ENCODE assay signal across 9 cellular contexts in genomic region chr2:165877565-165878550, GRCh38.
A peak's percentile ranks its signal among the peaks of the same experiment; 100 is the strongest.
DNase-seq lines count a peak whose midpoint lies in the region; ATAC-seq and TF ChIP-seq lines count a peak whose summit lies in the region.
"Had no signal": no experiment of that assay in that cellular context is flagged by ENCODE, and none has a peak within 500 bp of the region (broad histone marks: within the 10 kb centered on the region; RNA-seq: fewer than 3 reads in every experiment).

No MANE protein-coding gene starts in this region.

- no peaks in the 10 kb centered on the region for H3K27me3 ChIP-seq in colonic mucosa
- H3K27me3 ChIP-seq: vagina had no signal

- intact Hi-C loops in colonic mucosa (cut with DNase I): loop anchor here (10.0 kb wide), 1 partner anchor 103 kb away; no protein-coding TSS in a partner anchor
- intact Hi-C loops in left colon (cut with DNase I, micrococcal nuclease): loop anchor here in 1 of 2 donors (10.0 kb wide), 1 partner anchor 473 kb away; no protein-coding TSS in a partner anchor

- no peaks in the 10 kb centered on the region for H3K9me3 ChIP-seq in colonic mucosa
- H3K9me3 ChIP-seq: vagina had no signal

- TF ChIP-seq CTCF in fibroblast of the aortic adventitia (IDR thresholded peaks at IDR 0.05; ENCODE audit: insufficient read depth, low read length) (no peak), colonic mucosa (IDR thresholded peaks at IDR 0.05) (no peak)

- no peak overlapping the region for H3K9ac ChIP-seq in colonic mucosa (ENCODE audit: low read depth in 2 of 2, low read length in 2 of 2)

- H3K4me3 ChIP-seq in fibroblast of the aortic adventitia (ENCODE audit: low read depth, low read length): no peak overlapping the region
- no peak overlapping the region for H3K4me3 ChIP-seq in colonic mucosa
- H3K4me3 ChIP-seq: vagina had no signal

- no peaks in the 10 kb centered on the region for H3K4me1 ChIP-seq in colonic mucosa
- H3K4me1 ChIP-seq: vagina had no signal

- DNase-seq in Kasumi-1 (lab: John Stamatoyannopoulos, UW): peak; percentile 83 to 84
- DNase-seq in fibroblast of the aortic adventitia (ENCODE audit: low read depth): peak; percentile 66
- no peak for DNase-seq in cerebellum (ENCODE audit: low spot score)
- DNase-seq in epidermal melanocyte (ENCODE audit: insufficient read length, low spot score): no peak
- DNase-seq in colonic mucosa: no peak
- no peak for DNase-seq in left colon

- H3K36me3 ChIP-seq in colonic mucosa: no peaks in the 10 kb centered on the region

- no peak overlapping the region for H3K27ac ChIP-seq in colonic mucosa
- H3K27ac ChIP-seq: vagina had no signal

- ATAC-seq in GM18499 (IDR thresholded peaks at IDR 0.05; ENCODE audit: insufficient read depth, unreplicated experiment) (peak; percentile 54), GM21619 (IDR thresholded peaks at IDR 0.05; ENCODE audit: unreplicated experiment) (peak; percentile 56), left colon (no peak)

Comparison
In these comparisons a context has a peak if more than half of its experiments do, and no peak if none do; other contexts are left out.
1. DNase-seq: peak in Kasumi-1 (2 of 2) and fibroblast of the aortic adventitia (single experiment); none in cerebellum (single experiment), epidermal melanocyte (single experiment), colonic mucosa (single experiment) and left colon (0 of 2).